Comparison of ENCODE assay signal across 8 cellular contexts in the genomic region with DNA sequence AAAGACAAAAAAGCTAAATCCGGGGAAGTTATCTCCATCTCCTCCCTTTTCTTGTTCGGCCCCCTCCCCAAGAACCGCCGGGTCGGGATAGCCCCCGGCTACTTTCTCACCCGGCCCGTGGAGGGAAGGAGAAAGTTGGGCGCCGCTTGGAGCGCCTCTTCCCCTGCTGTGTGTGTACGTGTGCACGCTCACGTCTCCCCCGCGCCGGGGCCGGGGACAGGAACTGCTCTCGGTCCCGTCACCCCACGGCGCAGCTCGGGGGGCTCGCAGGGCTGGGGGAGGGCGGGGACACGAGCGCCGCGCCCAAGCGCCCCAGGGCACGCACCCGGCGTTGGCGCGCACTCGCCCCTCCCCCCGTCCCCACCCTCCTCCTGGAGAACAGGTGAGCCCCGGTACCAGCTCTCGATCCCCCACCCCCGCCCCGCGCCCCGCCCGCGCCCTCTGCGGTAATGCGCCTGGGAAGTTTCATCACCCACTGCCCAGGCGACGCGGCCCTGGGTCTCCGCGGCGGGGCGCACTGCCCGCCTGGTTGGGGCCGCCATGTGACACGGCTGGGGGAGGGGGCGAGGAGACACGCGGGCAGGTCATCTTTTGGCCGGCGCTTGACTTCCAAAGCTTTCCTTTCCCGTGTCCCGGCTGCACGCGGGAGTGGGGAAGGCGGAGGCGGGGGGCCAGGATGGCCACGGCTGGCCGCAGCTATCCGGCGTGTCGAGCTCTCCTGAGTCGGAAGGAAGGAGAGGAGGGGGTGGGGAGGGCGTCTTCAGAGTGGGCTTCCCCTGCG. TPM values are rescaled to one million over a fixed set of nuclear protein-coding genes. Genes with fewer than 3 reads are reported as not detected.
DNase-seq lines count a peak whose midpoint lies in the region; TF ChIP-seq lines count a peak whose summit lies in the region.

No MANE protein-coding gene starts in this region.

- peak overlapping the region; percentile 72 for H3K9ac ChIP-seq in NT2/D1 (ENCODE audit: insufficient read length, low read depth)

- peak overlapping the region; percentile 3 for H2AFZ ChIP-seq in osteoblast (ENCODE audit: low read length)

- peaks cover 19% of the 10 kb centered on the region for H4K20me1 ChIP-seq in osteoblast (ENCODE audit: insufficient read depth, low read length)

- peak overlapping the region; percentile 60 for H3K4me3 ChIP-seq in NT2/D1 (ENCODE audit: insufficient read length, low read depth)
- H3K4me3 ChIP-seq in dorsolateral prefrontal cortex = peak overlapping the region; percentile 18 to 76 (median 51)
- peak overlapping the region; percentile 94 for H3K4me3 ChIP-seq in osteoblast (ENCODE audit: insufficient read depth, low read length)

- H3K4me1 ChIP-seq in NT2/D1 (ENCODE audit: insufficient read depth, insufficient read length) (no peaks in the 10 kb centered on the region), osteoblast (ENCODE audit: insufficient read depth, low read length) (peaks cover 43% of the 10 kb centered on the region)

- peaks cover 48% of the 10 kb centered on the region for H3K79me2 ChIP-seq in osteoblast (ENCODE audit: insufficient read depth, low read length)

- H3K27me3 ChIP-seq in NT2/D1 (ENCODE audit: insufficient read depth, insufficient read length) (peaks cover 39% of the 10 kb centered on the region), dorsolateral prefrontal cortex (peaks cover 0 to 72% (median 52%) of the 10 kb centered on the region in 45 donors), osteoblast (ENCODE audit: insufficient read depth, low read length) (no peaks in the 10 kb centered on the region)

- DNase-seq in HEK293T (ENCODE audit: extremely low spot score) (peak; percentile 63), NT2/D1 (ENCODE audit: low read depth, low spot score) (no peak), dorsolateral prefrontal cortex (no peak), osteoblast (ENCODE audit: insufficient read length, low spot score, missing footprints) (peak; percentile 87), UCSD-AML1 (lab: John Stamatoyannopoulos, UW; ENCODE audit: unreplicated experiment) (no peak), KG1 (lab: John Stamatoyannopoulos, UW) (no peak)
- DNase-seq in activated effector memory CD4-positive, alpha-beta T cell treated with Interleukin-2 at 50 U/mL for 16 hours = no peak

- H3K27ac ChIP-seq in dorsolateral prefrontal cortex = no peak overlapping the region
- peak overlapping the region; percentile 97 for H3K27ac ChIP-seq in osteoblast (ENCODE audit: low read depth, low read length)

- TF ChIP-seq CTCF in dorsolateral prefrontal cortex (IDR thresholded peaks at IDR 0.05 in 54 of 56, conservative IDR thresholded peaks at IDR 0.05 in 2 of 56; ENCODE audit: low read depth in 1 of 56, partially characterized antibody in 56 of 56) (no peak), osteoblast (IDR thresholded peaks at IDR 0.05; ENCODE audit: extremely low read depth, low read depth, low read length) (no peak)

- peaks cover 4% of the 10 kb centered on the region; the same call in 1 of the 2 replicates for H3K9me3 ChIP-seq in NT2/D1 (ENCODE audit: insufficient read depth, low read length)
- no peaks in the 10 kb centered on the region for H3K9me3 ChIP-seq in osteoblast (ENCODE audit: low read depth, low read length)

- CTCF ChIA-PET in HEK293T (lab: Yijun Ruan, JAX) = interaction anchor here (0.7 to 7.3 kb wide), 4 partner anchors 19 to 45 kb away, joined by 3 to 171 read pairs (median 15); no protein-coding TSS in a partner anchor

- intact Hi-C loops in dorsolateral prefrontal cortex (cut with DNase I) = loop anchor here (5.0 to 10.0 kb wide), 2 partner anchors 163 to 165 kb away; no protein-coding TSS in a partner anchor

- TF ChIP-seq POLR2A in GM10847 (IDR thresholded peaks at IDR 0.05; ENCODE audit: extremely low read depth, insufficient read length) = peak; percentile 27

- peak overlapping the region; percentile 93 for H3K4me2 ChIP-seq in osteoblast (ENCODE audit: insufficient read depth, low read length)

- H3K36me3 ChIP-seq in NT2/D1 (ENCODE audit: insufficient read depth, insufficient read length, low read length) = peaks cover 4% of the 10 kb centered on the region
- peaks cover 16% of the 10 kb centered on the region for H3K36me3 ChIP-seq in osteoblast (ENCODE audit: insufficient read depth, low read length)

- POLR2A ChIA-PET in HEK293T (lab: Yijun Ruan, JAX) = interaction anchor here (0.5 to 9.5 kb wide), 19 partner anchors 9 to 558 kb away, joined by 3 to 427 read pairs (median 4); partner anchors contain the start of genes NKX2-5 and RPL26L1

TF ChIP-seq in HEK293T, 16 proteins besides CTCF, POLR2A, EP300 and RAD21:
- TF ChIP-seq L3MBTL2 (conservative IDR thresholded peaks at IDR 0.05) = peak; percentile 91
- TF ChIP-seq FOXA1 (IDR thresholded peaks at IDR 0.05) = no peak
- TF ChIP-seq, protein P1, sequence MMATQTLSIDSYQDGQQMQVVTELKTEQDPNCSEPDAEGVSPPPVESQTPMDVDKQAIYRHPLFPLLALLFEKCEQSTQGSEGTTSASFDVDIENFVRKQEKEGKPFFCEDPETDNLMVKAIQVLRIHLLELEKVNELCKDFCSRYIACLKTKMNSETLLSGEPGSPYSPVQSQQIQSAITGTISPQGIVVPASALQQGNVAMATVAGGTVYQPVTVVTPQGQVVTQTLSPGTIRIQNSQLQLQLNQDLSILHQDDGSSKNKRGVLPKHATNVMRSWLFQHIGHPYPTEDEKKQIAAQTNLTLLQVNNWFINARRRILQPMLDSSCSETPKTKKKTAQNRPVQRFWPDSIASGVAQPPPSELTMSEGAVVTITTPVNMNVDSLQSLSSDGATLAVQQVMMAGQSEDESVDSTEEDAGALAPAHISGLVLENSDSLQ (IDR thresholded peaks at IDR 0.05) = no peak
- TF ChIP-seq HDGF (IDR thresholded peaks at IDR 0.05; ENCODE audit: borderline replicate concordance) = no peak
- no peak for TF ChIP-seq BHLHE40 (IDR thresholded peaks at IDR 0.05; ENCODE audit: borderline replicate concordance)
- no peak for TF ChIP-seq LEF1 (IDR thresholded peaks at IDR 0.05; ENCODE audit: borderline replicate concordance)
- TF ChIP-seq ARNT (IDR thresholded peaks at IDR 0.05) = no peak
- no peak for TF ChIP-seq ELF4 (IDR thresholded peaks at IDR 0.05)
- TF ChIP-seq CTBP1 (IDR thresholded peaks at IDR 0.05; ENCODE audit: borderline replicate concordance) = peak; percentile 67
- no peak for TF ChIP-seq SP1 (IDR thresholded peaks at IDR 0.05)
- TF ChIP-seq NFRKB (IDR thresholded peaks at IDR 0.05) = no peak
- TF ChIP-seq FOXM1 (IDR thresholded peaks at IDR 0.05; ENCODE audit: borderline replicate concordance) = no peak
- TF ChIP-seq FOXK2 (IDR thresholded peaks at IDR 0.05) = no peak
- 0 out of 2 replicates have a peak, but pooled peaks have one; percentile 25 for TF ChIP-seq TARDBP (IDR thresholded peaks at IDR 0.05)
- no peak for TF ChIP-seq ZNF384 (IDR thresholded peaks at IDR 0.05)
- no peak for TF ChIP-seq SUZ12 (IDR thresholded peaks at IDR 0.05)
TF ChIP-seq in HEK293T: peak in this region for 3.

RNA-seq across cellular contexts. Expression of gene STC2, which starts 1.3 kb away (rescaled TPM):
- total RNA-seq in dorsolateral prefrontal cortex (1 to 10 TPM in 93 of 120 experiments, under 1 TPM in 27; 0.25 to 8.7 (median 1.7) TPM), osteoblast (431 and 558 TPM in 2 replicates)

Comparison
In these comparisons a context has a peak if more than half of its experiments do, and no peak if none do; other contexts are left out.
1. DNase-seq: peak in HEK293T (single experiment) and osteoblast (single experiment); none in NT2/D1 (single experiment), dorsolateral prefrontal cortex (0 of 10), activated effector memory CD4-positive, alpha-beta T cell treated with Interleukin-2 at 50 U/mL for 16 hours (single experiment), UCSD-AML1 (single experiment) and KG1 (single experiment).
2. RNA of gene STC2, which starts 1.3 kb away (total RNA-seq): 431 to 558 TPM in osteoblast; 0.25 to 8.7 TPM in dorsolateral prefrontal cortex; every median in the first group is over 10 times any median in the second.
3. Peak in every context shown above with its lines, with median percentiles within 50 percentile points of each other: H3K4me3 ChIP-seq.